1 cellular context compared by ENCODE assay signal in genomic region chr11:61830318-61831105, GRCh38.
TF ChIP-seq lines count a peak whose summit lies in the region.

No MANE protein-coding gene starts in this region.

TF ChIP-seq in GM23338, 12 proteins besides CTCF, POLR2A, EP300 and RAD21 (continued from another document):
- TF ChIP-seq ETS1 (IDR thresholded peaks at IDR 0.05) (no peak), ZNF462 (CRISPR knock-in tag; IDR thresholded peaks at IDR 0.05) (no peak), JUNB (IDR thresholded peaks at IDR 0.05; ENCODE audit: unreplicated experiment) (no peak), REST (IDR thresholded peaks at IDR 0.05; ENCODE audit: unreplicated experiment) (no peak), EZH2 (IDR thresholded peaks at IDR 0.05; ENCODE audit: low read depth, unreplicated experiment) (no peak), ZNF114 (CRISPR knock-in tag; IDR thresholded peaks at IDR 0.05) (no peak), POLR2AphosphoS5 (IDR thresholded peaks at IDR 0.05; ENCODE audit: low read depth) (no peak)
